8 cellular contexts compared by ENCODE assay signal in the genomic region with DNA sequence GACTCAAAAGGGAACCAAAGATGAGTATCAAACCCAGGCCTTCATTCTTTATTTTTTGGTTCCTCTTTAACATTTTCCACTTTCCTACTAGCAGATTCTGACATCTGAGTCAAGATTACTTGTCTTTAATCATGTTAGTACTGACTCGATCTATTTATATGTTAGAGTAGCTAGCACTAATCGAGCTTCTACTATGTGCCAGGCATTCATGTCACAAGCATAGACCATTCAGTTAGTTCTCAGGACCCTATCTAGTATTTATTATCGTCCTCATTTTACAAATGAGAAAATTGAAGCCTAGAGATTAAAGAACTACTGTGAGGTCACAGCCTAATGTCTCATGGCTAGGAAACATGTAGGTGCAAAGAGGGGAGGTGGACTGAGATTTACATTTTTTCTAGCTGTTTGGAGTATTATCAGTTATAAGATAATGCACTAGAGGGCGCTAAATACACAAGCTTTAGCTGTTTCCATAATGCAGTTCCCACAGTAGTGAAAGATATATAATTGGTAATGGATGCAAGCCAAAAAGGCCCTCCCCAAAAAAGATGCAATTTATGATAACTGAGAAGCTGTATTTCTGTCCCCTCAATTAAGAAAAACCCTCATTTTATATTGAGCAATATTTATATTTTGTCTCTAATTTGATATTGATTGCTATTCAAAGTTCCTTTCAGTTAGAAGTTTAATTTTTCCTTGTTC. TPM values are rescaled to one million over a fixed set of nuclear protein-coding genes. Genes with fewer than 3 reads are reported as not detected.
DNase-seq lines count a peak whose midpoint lies in the region; ATAC-seq and TF ChIP-seq lines count a peak whose summit lies in the region.

No MANE protein-coding gene starts in this region.

- H3K27me3 Mint-ChIP-seq in activated T-cell treated with anti-CD3 and anti-CD28 coated beads, Interleukin-2, amount 50 U/mL, for 24 hours, result no peaks in the 10 kb centered on the region
- no peaks in the 10 kb centered on the region for H3K27me3 Mint-ChIP-seq in osteocyte (ENCODE audit: unreplicated experiment)

- H2AFZ ChIP-seq in SK-N-SH (ENCODE audit: low read depth), result no peak overlapping the region

- H3K4me1 Mint-ChIP-seq in activated T-cell treated with anti-CD3 and anti-CD28 coated beads, Interleukin-2, amount 50 U/mL, for 24 hours (ENCODE audit: low read depth), result peaks cover 70% of the 10 kb centered on the region
- H3K4me1 Mint-ChIP-seq in osteocyte (ENCODE audit: unreplicated experiment), result peaks cover 57% of the 10 kb centered on the region

- H3K36me3 ChIP-seq in SK-N-SH (replicated peaks in 1 of 2; ENCODE audit: control insufficient read depth in 1 of 2, insufficient read depth in 2 of 2, low read length in 1 of 2), result peaks cover 9 to 35% of the 10 kb centered on the region in 2 experiments

- H3K79me2 ChIP-seq in SK-N-SH (ENCODE audit: insufficient read depth), result peaks cover 42% of the 10 kb centered on the region

- TF ChIP-seq POLR2A in erythroblast (IDR thresholded peaks at IDR 0.05; ENCODE audit: low read length), result no peak

- peak overlapping the region; percentile 98 to 100; a peak in 3 of 4 replicates for H3K27ac ChIP-seq in SK-N-SH (ENCODE audit: low read depth in 2 of 2, low read length in 1 of 2)

- no peaks in the 10 kb centered on the region for H3K9me3 ChIP-seq in SK-N-SH

- POLR2A ChIA-PET in SK-N-SH (lab: Yijun Ruan, JAX), result interaction anchor here (0.6 to 1.7 kb wide), 5 partner anchors 15 to 449 kb away, joined by 3 to 16 read pairs (median 4); a partner anchor contains a TSS

- H3K9me3 Mint-ChIP-seq in activated T-cell treated with anti-CD3 and anti-CD28 coated beads, Interleukin-2, amount 50 U/mL, for 24 hours, result no peaks in the 10 kb centered on the region
- no peaks in the 10 kb centered on the region for H3K9me3 Mint-ChIP-seq in osteocyte (ENCODE audit: unreplicated experiment)

- H3K4me2 ChIP-seq in SK-N-SH, result peak overlapping the region; percentile 87; the same call in 1 of the 2 replicates

- peak overlapping the region; percentile 77 for H3K27ac Mint-ChIP-seq in activated T-cell treated with anti-CD3 and anti-CD28 coated beads, Interleukin-2, amount 50 U/mL, for 24 hours
- peak overlapping the region; percentile 100 for H3K27ac Mint-ChIP-seq in osteocyte (ENCODE audit: unreplicated experiment)

- no peak for TF ChIP-seq EP300 in SK-N-SH (IDR thresholded peaks at IDR 0.05; ENCODE audit: borderline replicate concordance in 1 of 2, low read depth in 1 of 2, low read length in 1 of 2)

- ATAC-seq in HG03457 (IDR thresholded peaks at IDR 0.05; ENCODE audit: unreplicated experiment) (no peak), HG02678 (IDR thresholded peaks at IDR 0.05; ENCODE audit: unreplicated experiment) (no peak)

- WGBS in SK-N-SH (ENCODE audit: low lambda C conversion rate), result 30% methylated on average over 4 of the region's 4 CpGs

- peaks cover 51% of the 10 kb centered on the region for H3F3A ChIP-seq in SK-N-SH (replicated peaks; ENCODE audit: insufficient read depth)

- H3K4me3 Mint-ChIP-seq in activated T-cell treated with anti-CD3 and anti-CD28 coated beads, Interleukin-2, amount 50 U/mL, for 24 hours, result no peak overlapping the region
- no peak overlapping the region for H3K4me3 Mint-ChIP-seq in osteocyte (ENCODE audit: unreplicated experiment)

- peaks cover 60% of the 10 kb centered on the region in 2 experiments for H3K4me1 ChIP-seq in SK-N-SH (ENCODE audit: control insufficient read depth in 1 of 2, insufficient read depth in 2 of 2, low read depth in 1 of 2, low read length in 1 of 2)

- no peaks in the 10 kb centered on the region for H3K27me3 ChIP-seq in SK-N-SH (ENCODE audit: insufficient read depth)

- no peaks in the 10 kb centered on the region for H3K9me2 ChIP-seq in SK-N-SH

- peaks cover 21% of the 10 kb centered on the region for H4K20me1 ChIP-seq in SK-N-SH (ENCODE audit: insufficient read depth)

- H3K4me3 ChIP-seq in SK-N-SH (ENCODE audit: low read depth in 2 of 2, low read length in 1 of 2), result no peak overlapping the region; a peak in 1 of 4 replicates

- H3K36me3 Mint-ChIP-seq in activated T-cell treated with anti-CD3 and anti-CD28 coated beads, Interleukin-2, amount 50 U/mL, for 24 hours (ENCODE audit: low read depth), result peaks cover 51% of the 10 kb centered on the region
- peaks cover 7% of the 10 kb centered on the region for H3K36me3 Mint-ChIP-seq in osteocyte (ENCODE audit: unreplicated experiment)

- peak; percentile 92 for TF ChIP-seq RAD21 in SK-N-SH (IDR thresholded peaks at IDR 0.05; ENCODE audit: low read length)

- CTCF ChIA-PET in SK-N-SH (lab: Yijun Ruan, JAX), result interaction anchor here (0.6 to 7.2 kb wide), 82 partner anchors 9 to 641 kb away, joined by 3 to 70 read pairs (median 4); a partner anchor contains a TSS

- H3K9ac ChIP-seq in SK-N-SH, result peak overlapping the region; percentile 96; the same call in 1 of the 2 replicates

- no peak for DNase-seq in activated T-cell treated with anti-CD3 and anti-CD28 coated beads, Interleukin-2, amount 50 U/mL, for 24 hours
- no peak for DNase-seq in activated T-cell treated with anti-CD3 and anti-CD28 coated beads for 4 hours
- DNase-seq in NCI-H1048 (lab: John Stamatoyannopoulos, UW), result peak; percentile 30
- peak; percentile 77 for DNase-seq in SK-N-SH
- peak; percentile 76 to 79 for DNase-seq in erythroblast (lab: John Stamatoyannopoulos, UW)
- DNase-seq in osteocyte (ENCODE audit: extremely low spot score, unreplicated experiment), result no peak

- peak; percentile 95 for TF ChIP-seq CTCF in SK-N-SH (IDR thresholded peaks at IDR 0.05)
- peak; percentile 80 for TF ChIP-seq CTCF in osteocyte (IDR thresholded peaks at IDR 0.05)

TF ChIP-seq in SK-N-SH, 30 proteins besides CTCF, POLR2A, EP300 and RAD21:
- TF ChIP-seq, protein P1, sequence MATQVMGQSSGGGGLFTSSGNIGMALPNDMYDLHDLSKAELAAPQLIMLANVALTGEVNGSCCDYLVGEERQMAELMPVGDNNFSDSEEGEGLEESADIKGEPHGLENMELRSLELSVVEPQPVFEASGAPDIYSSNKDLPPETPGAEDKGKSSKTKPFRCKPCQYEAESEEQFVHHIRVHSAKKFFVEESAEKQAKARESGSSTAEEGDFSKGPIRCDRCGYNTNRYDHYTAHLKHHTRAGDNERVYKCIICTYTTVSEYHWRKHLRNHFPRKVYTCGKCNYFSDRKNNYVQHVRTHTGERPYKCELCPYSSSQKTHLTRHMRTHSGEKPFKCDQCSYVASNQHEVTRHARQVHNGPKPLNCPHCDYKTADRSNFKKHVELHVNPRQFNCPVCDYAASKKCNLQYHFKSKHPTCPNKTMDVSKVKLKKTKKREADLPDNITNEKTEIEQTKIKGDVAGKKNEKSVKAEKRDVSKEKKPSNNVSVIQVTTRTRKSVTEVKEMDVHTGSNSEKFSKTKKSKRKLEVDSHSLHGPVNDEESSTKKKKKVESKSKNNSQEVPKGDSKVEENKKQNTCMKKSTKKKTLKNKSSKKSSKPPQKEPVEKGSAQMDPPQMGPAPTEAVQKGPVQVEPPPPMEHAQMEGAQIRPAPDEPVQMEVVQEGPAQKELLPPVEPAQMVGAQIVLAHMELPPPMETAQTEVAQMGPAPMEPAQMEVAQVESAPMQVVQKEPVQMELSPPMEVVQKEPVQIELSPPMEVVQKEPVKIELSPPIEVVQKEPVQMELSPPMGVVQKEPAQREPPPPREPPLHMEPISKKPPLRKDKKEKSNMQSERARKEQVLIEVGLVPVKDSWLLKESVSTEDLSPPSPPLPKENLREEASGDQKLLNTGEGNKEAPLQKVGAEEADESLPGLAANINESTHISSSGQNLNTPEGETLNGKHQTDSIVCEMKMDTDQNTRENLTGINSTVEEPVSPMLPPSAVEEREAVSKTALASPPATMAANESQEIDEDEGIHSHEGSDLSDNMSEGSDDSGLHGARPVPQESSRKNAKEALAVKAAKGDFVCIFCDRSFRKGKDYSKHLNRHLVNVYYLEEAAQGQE (IDR thresholded peaks at IDR 0.05; ENCODE audit: low read depth, low read length), result no peak
- TF ChIP-seq TCF12 (IDR thresholded peaks at IDR 0.05), result 0 out of 2 replicates have a peak, but pooled peaks have one; percentile 4
- no peak for TF ChIP-seq TEAD4 (IDR thresholded peaks at IDR 0.05; ENCODE audit: borderline replicate concordance, insufficient read depth)
- TF ChIP-seq TAF1 (IDR thresholded peaks at IDR 0.05; ENCODE audit: borderline replicate concordance, low read depth, low read length), result no peak
- TF ChIP-seq NFIC (IDR thresholded peaks at IDR 0.05; ENCODE audit: borderline replicate concordance), result peak; percentile 75; the same call in 1 of the 2 replicates
- TF ChIP-seq EZH2phosphoT487 (IDR thresholded peaks at IDR 0.05; ENCODE audit: borderline replicate concordance, low read depth), result no peak
- no peak for TF ChIP-seq ELF1 (IDR thresholded peaks at IDR 0.05)
- peak; percentile 32; the same call in 1 of the 2 replicates for TF ChIP-seq MXI1 (IDR thresholded peaks at IDR 0.05; ENCODE audit: low read depth, low read length)
- TF ChIP-seq SMC3 (IDR thresholded peaks at IDR 0.05; ENCODE audit: low read depth, low read length), result peak; percentile 69
- TF ChIP-seq GATA2 (CRISPR knock-in tag; IDR thresholded peaks at IDR 0.05), result peak; percentile 54; the same call in 1 of the 2 replicates
- TF ChIP-seq, protein P2, sequence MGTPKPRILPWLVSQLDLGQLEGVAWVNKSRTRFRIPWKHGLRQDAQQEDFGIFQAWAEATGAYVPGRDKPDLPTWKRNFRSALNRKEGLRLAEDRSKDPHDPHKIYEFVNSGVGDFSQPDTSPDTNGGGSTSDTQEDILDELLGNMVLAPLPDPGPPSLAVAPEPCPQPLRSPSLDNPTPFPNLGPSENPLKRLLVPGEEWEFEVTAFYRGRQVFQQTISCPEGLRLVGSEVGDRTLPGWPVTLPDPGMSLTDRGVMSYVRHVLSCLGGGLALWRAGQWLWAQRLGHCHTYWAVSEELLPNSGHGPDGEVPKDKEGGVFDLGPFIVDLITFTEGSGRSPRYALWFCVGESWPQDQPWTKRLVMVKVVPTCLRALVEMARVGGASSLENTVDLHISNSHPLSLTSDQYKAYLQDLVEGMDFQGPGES (IDR thresholded peaks at IDR 0.05; ENCODE audit: low read depth, low read length), result 0 out of 2 replicates have a peak, but pooled peaks have one; percentile 2
TF ChIP-seq in SK-N-SH: peak in this region for 6.

RNA-seq across cellular contexts. Expression of a gene that starts 32.9 kb away (rescaled TPM):
- 6.4 and 6.9 TPM in 2 replicates for polyA plus RNA-seq in SK-N-SH (2012; rRNA removed)
- polyA plus RNA-seq in SK-N-SH (2012; cell fraction: cytosol; rRNA removed), result 9.0 and 9.1 TPM in 2 replicates
- polyA plus RNA-seq in SK-N-SH (2012; cell fraction: nucleus; rRNA removed), result 18.7 and 26.4 TPM in 2 replicates
- 72.9 and 75.6 TPM in 2 replicates for total RNA-seq in osteocyte

Comparison
In these comparisons a context has a peak if more than half of its experiments do, and no peak if none do; other contexts are left out.
1. DNase-seq: peak in NCI-H1048 (single experiment), SK-N-SH (single experiment) and erythroblast (2 of 2); none in activated T-cell treated with anti-CD3 and anti-CD28 coated beads, Interleukin-2, amount 50 U/mL, for 24 hours (single experiment), activated T-cell treated with anti-CD3 and anti-CD28 coated beads for 4 hours (single experiment) and osteocyte (single experiment).